8 cellular contexts compared by ENCODE assay signal in genomic region chr2:177763532-177764265, GRCh38.
A peak's percentile ranks its signal among the peaks of the same experiment; 100 is the strongest.
DNase-seq lines count a peak whose midpoint lies in the region; ATAC-seq and TF ChIP-seq lines count a peak whose summit lies in the region.

No MANE protein-coding gene starts in this region.

- peak overlapping the region; percentile 33 for H3K4me3 ChIP-seq in left ventricle myocardium inferior

- H3K27ac ChIP-seq in left ventricle myocardium inferior (replicated peaks): no peak overlapping the region

- peak; percentile 100 for ATAC-seq in SK-N-SH treated with all-trans-retinoic acid at 6 μM for 48 hours
- peak; percentile 98 for ATAC-seq in activated naive CD4-positive, alpha-beta T cell treated with anti-CD3 and anti-CD28 coated beads, Interleukin-2, amount 50 U/mL, for 72 hours

- H3K4me1 ChIP-seq in left ventricle myocardium inferior: peaks cover 10% of the 10 kb centered on the region

- H3K36me3 ChIP-seq in left ventricle myocardium inferior: no peaks in the 10 kb centered on the region

- CTCF ChIA-PET in HEK293T (lab: Yijun Ruan, JAX): interaction anchor here (0.6 to 1.4 kb wide), 5 partner anchors 9 to 274 kb away, joined by 3 to 6 read pairs (median 4); no protein-coding TSS in a partner anchor

- H3K9me3 ChIP-seq in left ventricle myocardium inferior (replicated peaks): no peaks in the 10 kb centered on the region

- peak; percentile 80 for DNase-seq in HEK293T (ENCODE audit: extremely low spot score)
- peak; percentile 52 for DNase-seq in M059J (ENCODE audit: low read depth)
- DNase-seq in activated naive CD4-positive, alpha-beta T cell treated with anti-CD3 and anti-CD28 coated beads, Interleukin-2, amount 50 U/mL, for 72 hours (ENCODE audit: low spot score in 2 of 2): peak; percentile 74 to 80
- peak; percentile 53 for DNase-seq in left ventricle myocardium inferior
- DNase-seq in retina: peak; percentile 89
- no peak for DNase-seq in epidermal melanocyte (ENCODE audit: insufficient read length, low spot score)

- no peaks in the 10 kb centered on the region for H3K27me3 ChIP-seq in left ventricle myocardium inferior (ENCODE audit: low read depth)

- POLR2A ChIA-PET in HEK293T (lab: Yijun Ruan, JAX): no interaction called here

- no peaks in the 10 kb centered on the region for H3K36me3 Mint-ChIP-seq in activated naive CD4-positive, alpha-beta T cell treated with anti-CD3 and anti-CD28 coated beads, Interleukin-2, amount 50 U/mL, for 72 hours

- intact Hi-C loops in left ventricle myocardium inferior (cut with micrococcal nuclease): no loop called here

- no peaks in the 10 kb centered on the region for H3K9me3 Mint-ChIP-seq in activated naive CD4-positive, alpha-beta T cell treated with anti-CD3 and anti-CD28 coated beads, Interleukin-2, amount 50 U/mL, for 72 hours

- no peak overlapping the region for H3K27ac Mint-ChIP-seq in activated naive CD4-positive, alpha-beta T cell treated with anti-CD3 and anti-CD28 coated beads, Interleukin-2, amount 50 U/mL, for 72 hours

- peak; percentile 87 for TF ChIP-seq CTCF in GM12874 (IDR thresholded peaks at IDR 0.05; ENCODE audit: insufficient read depth, low read depth, low read length)
- TF ChIP-seq CTCF in left ventricle myocardium inferior (IDR thresholded peaks at IDR 0.05; ENCODE audit: borderline replicate concordance): peak; percentile 91

TF ChIP-seq in HEK293T, 16 proteins besides CTCF, POLR2A, EP300 and RAD21:
- TF ChIP-seq L3MBTL2 (conservative IDR thresholded peaks at IDR 0.05): peak; percentile 78
- TF ChIP-seq NFRKB (IDR thresholded peaks at IDR 0.05): no peak

TF ChIP-seq in SK-N-SH treated with all-trans-retinoic acid at 6 μM for 48 hours, 23 proteins besides CTCF, POLR2A, EP300 and RAD21:
- TF ChIP-seq CSDC2 (CRISPR knock-in tag; IDR thresholded peaks at IDR 0.05): no peak
- TF ChIP-seq PATZ1 (CRISPR knock-in tag; IDR thresholded peaks at IDR 0.05; ENCODE audit: borderline replicate concordance): no peak
- TF ChIP-seq PPARA (CRISPR knock-in tag; IDR thresholded peaks at IDR 0.05; ENCODE audit: borderline replicate concordance): no peak
- TF ChIP-seq SNAI2 (CRISPR knock-in tag; IDR thresholded peaks at IDR 0.05): no peak
- TF ChIP-seq ZFP3 (CRISPR knock-in tag; IDR thresholded peaks at IDR 0.05): no peak
- no peak for TF ChIP-seq ZNF8 (CRISPR knock-in tag; IDR thresholded peaks at IDR 0.05)
- no peak for TF ChIP-seq ZC3H10 (CRISPR knock-in tag; IDR thresholded peaks at IDR 0.05)
- no peak for TF ChIP-seq ZNF70 (CRISPR knock-in tag; IDR thresholded peaks at IDR 0.05)
